ENCODE assay signal across 25 cellular contexts in genomic region chr10:49273626-49274025, GRCh38. TPM values are rescaled to one million over a fixed set of nuclear protein-coding genes. Genes with fewer than 3 reads are reported as not detected.
A peak's percentile ranks its signal among the peaks of the same experiment; 100 is the strongest.
DNase-seq lines count a peak whose midpoint lies in the region; ATAC-seq and TF ChIP-seq lines count a peak whose summit lies in the region.
"Had no signal": no experiment of that assay in that cellular context is flagged by ENCODE, and none has a peak within 500 bp of the region (broad histone marks: within the 10 kb centered on the region; RNA-seq: fewer than 3 reads in every experiment).

No MANE protein-coding gene starts in this region.

- H3K4me1 Mint-ChIP-seq in osteocyte (ENCODE audit: unreplicated experiment): peaks cover 12% of the 10 kb centered on the region
- H3K4me1 Mint-ChIP-seq in stimulated activated memory B cell treated with anti-CD40 and anti-IgM and Interleukin-4, amounts not matched to agents 10 μg/mL and 1 μg/mL and 100 μg/mL, for 72 hours: peaks cover 26% of the 10 kb centered on the region
- H3K4me1 Mint-ChIP-seq: CD4-positive, alpha-beta memory T cell had no signal

- TF ChIP-seq CTCF in right atrium auricular region (IDR thresholded peaks at IDR 0.05) (no peak), Loucy (conservative IDR thresholded peaks at IDR 0.05; ENCODE audit: low read length) (no peak), osteocyte (IDR thresholded peaks at IDR 0.05) (no peak)

- no peaks in the 10 kb centered on the region for H3K9me3 Mint-ChIP-seq in osteocyte (ENCODE audit: unreplicated experiment)
- no peaks in the 10 kb centered on the region for H3K9me3 Mint-ChIP-seq in stimulated activated memory B cell treated with anti-CD40 and anti-IgM and Interleukin-4, amounts not matched to agents 10 μg/mL and 1 μg/mL and 100 μg/mL, for 72 hours

- H3K27me3 ChIP-seq in right atrium auricular region: no peaks in the 10 kb centered on the region
- no peaks in the 10 kb centered on the region for H3K27me3 ChIP-seq in Loucy (ENCODE audit: insufficient read depth, low read length, poor library complexity, severe bottlenecking)
- no peaks in the 10 kb centered on the region for H3K27me3 ChIP-seq in HAP-1 (ENCODE audit: low read depth)

- H3K79me2 ChIP-seq in Loucy (ENCODE audit: insufficient read depth, low read length): no peaks in the 10 kb centered on the region

- no peak overlapping the region for H3K27ac Mint-ChIP-seq in osteocyte (ENCODE audit: unreplicated experiment)
- peak overlapping the region; percentile 83 for H3K27ac Mint-ChIP-seq in stimulated activated memory B cell treated with anti-CD40 and anti-IgM and Interleukin-4, amounts not matched to agents 10 μg/mL and 1 μg/mL and 100 μg/mL, for 72 hours
- H3K27ac Mint-ChIP-seq: CD4-positive, alpha-beta memory T cell had no signal

- H3F3A ChIP-seq in Loucy (ENCODE audit: low read depth): no peaks in the 10 kb centered on the region

- in situ Hi-C loops in HAP-1 (cut with MboI; ENCODE audit: low sequenced_read_pairs): no loop called here

- H3K9me2 ChIP-seq in Loucy (replicated peaks; ENCODE audit: low read depth, low read length): no peaks in the 10 kb centered on the region

- H3K36me3 ChIP-seq in right atrium auricular region: no peaks in the 10 kb centered on the region
- no peaks in the 10 kb centered on the region for H3K36me3 ChIP-seq in Loucy (ENCODE audit: insufficient read depth, low read length)
- no peaks in the 10 kb centered on the region for H3K36me3 ChIP-seq in HAP-1 (replicated peaks)

- no peak overlapping the region for H3K4me3 Mint-ChIP-seq in osteocyte (ENCODE audit: unreplicated experiment)
- no peak overlapping the region for H3K4me3 Mint-ChIP-seq in stimulated activated memory B cell treated with anti-CD40 and anti-IgM and Interleukin-4, amounts not matched to agents 10 μg/mL and 1 μg/mL and 100 μg/mL, for 72 hours
- H3K4me3 Mint-ChIP-seq: CD4-positive, alpha-beta memory T cell had no signal

- peaks cover 0 to 40% of the 10 kb centered on the region in 2 donors for H3K4me1 ChIP-seq in right atrium auricular region
- H3K4me1 ChIP-seq in Loucy (ENCODE audit: insufficient read depth, low read length, poor library complexity, severe bottlenecking): peaks cover 35% of the 10 kb centered on the region
- H3K4me1 ChIP-seq in HAP-1: no peaks in the 10 kb centered on the region

- H4K20me1 ChIP-seq in Loucy (ENCODE audit: insufficient read depth, low read length, poor library complexity, severe bottlenecking): no peaks in the 10 kb centered on the region

- DNase-seq in cardiac septum (ENCODE audit: low spot score): peak; percentile 22
- DNase-seq in right atrium auricular region (ENCODE audit: low spot score): no peak
- peak; percentile 53 for DNase-seq in osteocyte (ENCODE audit: extremely low spot score, unreplicated experiment)
- DNase-seq in HAP-1 (ENCODE audit: low spot score in 2 of 2): no peak
- DNase-seq: C1 segment of cervical spinal cord; CD4-positive, alpha-beta memory T cell; COR-L47; NCI-H1092; NCI-H1417 treated with DMSO at 0.1 percent for 48 hours; NCI-H1694 treated with DMSO at 0.1 percent for 48 hours; NCI-H2081; NCI-H2227 treated with DMSO at 0.1 percent for 48 hours; NCI-H526 treated with DMSO at 0.1 percent for 48 hours; SHP77 had no signal

- H3K9ac ChIP-seq in Loucy (ENCODE audit: low read depth, low read length, poor library complexity, severe bottlenecking): peak overlapping the region; percentile 26

- no peaks in the 10 kb centered on the region for H3K9me3 ChIP-seq in right atrium auricular region
- no peaks in the 10 kb centered on the region for H3K9me3 ChIP-seq in Loucy (ENCODE audit: insufficient read depth, low read depth, low read length)
- no peaks in the 10 kb centered on the region for H3K9me3 ChIP-seq in HAP-1

- no peak for ATAC-seq in stimulated activated memory B cell treated with anti-CD40 and anti-IgM and Interleukin-4, amounts not matched to agents 10 μg/mL and 1 μg/mL and 100 μg/mL, for 72 hours
- ATAC-seq in GM19351 (IDR thresholded peaks at IDR 0.05; ENCODE audit: unreplicated experiment): no peak
- no peak for ATAC-seq in HG02678 (IDR thresholded peaks at IDR 0.05; ENCODE audit: unreplicated experiment)
- ATAC-seq: Panc1 had no signal

- H3K27me3 Mint-ChIP-seq in osteocyte (ENCODE audit: unreplicated experiment): peaks cover 4% of the 10 kb centered on the region
- no peaks in the 10 kb centered on the region for H3K27me3 Mint-ChIP-seq in stimulated activated memory B cell treated with anti-CD40 and anti-IgM and Interleukin-4, amounts not matched to agents 10 μg/mL and 1 μg/mL and 100 μg/mL, for 72 hours
- H3K27me3 Mint-ChIP-seq: CD4-positive, alpha-beta memory T cell had no signal

- H3K4me2 ChIP-seq in Loucy (ENCODE audit: low read depth, low read length, poor library complexity, severe bottlenecking): peak overlapping the region; percentile 18

- peak overlapping the region in 1 of 2 donors; percentile 71 for H3K27ac ChIP-seq in right atrium auricular region
- H3K27ac ChIP-seq: HL-60, RWPE1 had no signal

- H2AFZ ChIP-seq in Loucy (ENCODE audit: low read length): 0 out of 2 replicates have a peak overlapping the region, but pooled peaks have one; percentile 4

- intact Hi-C loops in cardiac septum (cut with DNase I): no loop called here

- no peaks in the 10 kb centered on the region for H3K36me3 Mint-ChIP-seq in osteocyte (ENCODE audit: unreplicated experiment)
- no peaks in the 10 kb centered on the region for H3K36me3 Mint-ChIP-seq in stimulated activated memory B cell treated with anti-CD40 and anti-IgM and Interleukin-4, amounts not matched to agents 10 μg/mL and 1 μg/mL and 100 μg/mL, for 72 hours
- H3K36me3 Mint-ChIP-seq: CD4-positive, alpha-beta memory T cell had no signal

- H3K4me3 ChIP-seq in right atrium auricular region (no peak overlapping the region), Loucy (ENCODE audit: low read length, poor library complexity, severe bottlenecking) (no peak overlapping the region), HAP-1 (no peak overlapping the region)

RNA-seq across cellular contexts. Expression of gene C10orf71, which starts 25.3 kb away (rescaled TPM):
- total RNA-seq in cardiac septum (163 TPM), right atrium auricular region (10 to 100 TPM; 34.9 to 48.2 TPM), osteocyte (not detected in 2 replicates)
- total RNA-seq: A172; CD4-positive, alpha-beta memory T cell; H4; NCI-H460; SK-MEL-5 had no signal

Comparison
In these comparisons a context has a peak if more than half of its experiments do, and no peak if none do; other contexts are left out.
1. DNase-seq: peak in cardiac septum (single experiment) and osteocyte (single experiment); none in right atrium auricular region (single experiment) and HAP-1 (0 of 2).
2. RNA of gene C10orf71, which starts 25.3 kb away (total RNA-seq): 163 TPM in cardiac septum (single experiment) and 34.9 to 48.2 TPM in right atrium auricular region; not detected in osteocyte; every median in the first group is over 10 times any median in the second.